ENCODE assay signal across 2 cellular contexts in the genomic region with DNA sequence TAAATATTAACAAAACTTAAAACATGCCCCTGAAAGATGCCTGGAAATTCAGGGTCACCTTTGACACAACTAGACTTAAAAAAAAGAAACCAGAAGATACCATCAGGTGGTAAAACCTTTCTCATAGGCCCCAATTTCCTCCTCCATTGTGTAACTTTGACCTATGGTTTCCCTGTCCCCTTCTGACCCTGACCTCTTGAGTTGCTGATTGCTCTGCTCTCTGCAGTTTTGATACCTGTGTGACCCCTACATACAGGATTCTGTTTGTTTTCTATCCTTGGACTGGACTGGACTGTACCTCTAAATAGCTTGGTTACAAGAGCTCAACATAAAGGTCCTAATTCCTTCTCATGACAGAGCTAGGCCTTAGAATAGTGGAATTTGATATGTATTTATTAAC.
A peak's percentile ranks its signal among the peaks of the same experiment; 100 is the strongest.
TF ChIP-seq lines count a peak whose summit lies in the region.

No MANE protein-coding gene starts in this region.

TF ChIP-seq in HepG2, 621 proteins besides CTCF, POLR2A, EP300 and RAD21 (continued from another document and continues in another):
- TF ChIP-seq ZNF563 (CRISPR knock-in tag; IDR thresholded peaks at IDR 0.05), result no peak
- TF ChIP-seq ZNF652 (CRISPR knock-in tag; IDR thresholded peaks at IDR 0.05; ENCODE audit: borderline replicate concordance, low read depth), result no peak
- no peak for TF ChIP-seq JUN (CRISPR knock-in tag; IDR thresholded peaks at IDR 0.05)
- TF ChIP-seq, protein P1, sequence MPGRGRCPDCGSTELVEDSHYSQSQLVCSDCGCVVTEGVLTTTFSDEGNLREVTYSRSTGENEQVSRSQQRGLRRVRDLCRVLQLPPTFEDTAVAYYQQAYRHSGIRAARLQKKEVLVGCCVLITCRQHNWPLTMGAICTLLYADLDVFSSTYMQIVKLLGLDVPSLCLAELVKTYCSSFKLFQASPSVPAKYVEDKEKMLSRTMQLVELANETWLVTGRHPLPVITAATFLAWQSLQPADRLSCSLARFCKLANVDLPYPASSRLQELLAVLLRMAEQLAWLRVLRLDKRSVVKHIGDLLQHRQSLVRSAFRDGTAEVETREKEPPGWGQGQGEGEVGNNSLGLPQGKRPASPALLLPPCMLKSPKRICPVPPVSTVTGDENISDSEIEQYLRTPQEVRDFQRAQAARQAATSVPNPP (CRISPR knock-in tag; IDR thresholded peaks at IDR 0.05), result no peak
- peak; percentile 96 for TF ChIP-seq HNF4A (CRISPR knock-in tag; IDR thresholded peaks at IDR 0.05)
- no peak for TF ChIP-seq ZNF292 (CRISPR knock-in tag; IDR thresholded peaks at IDR 0.05; ENCODE audit: borderline replicate concordance, low read depth)
- TF ChIP-seq SKI (IDR thresholded peaks at IDR 0.05; ENCODE audit: partially characterized antibody), result no peak
- TF ChIP-seq, protein P2, sequence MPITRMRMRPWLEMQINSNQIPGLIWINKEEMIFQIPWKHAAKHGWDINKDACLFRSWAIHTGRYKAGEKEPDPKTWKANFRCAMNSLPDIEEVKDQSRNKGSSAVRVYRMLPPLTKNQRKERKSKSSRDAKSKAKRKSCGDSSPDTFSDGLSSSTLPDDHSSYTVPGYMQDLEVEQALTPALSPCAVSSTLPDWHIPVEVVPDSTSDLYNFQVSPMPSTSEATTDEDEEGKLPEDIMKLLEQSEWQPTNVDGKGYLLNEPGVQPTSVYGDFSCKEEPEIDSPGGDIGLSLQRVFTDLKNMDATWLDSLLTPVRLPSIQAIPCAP (CRISPR knock-in tag; IDR thresholded peaks at IDR 0.05; ENCODE audit: low read depth), result no peak
- TF ChIP-seq KDM1A (CRISPR knock-in tag; IDR thresholded peaks at IDR 0.05), result 0 out of 2 replicates have a peak, but pooled peaks have one; percentile 32
- no peak for TF ChIP-seq PITX1 (CRISPR knock-in tag; IDR thresholded peaks at IDR 0.05)
- no peak for TF ChIP-seq ZNF431 (CRISPR knock-in tag; IDR thresholded peaks at IDR 0.05; ENCODE audit: borderline replicate concordance, low read depth)
- 0 out of 2 replicates have a peak, but pooled peaks have one; percentile 36 for TF ChIP-seq GFI1 (CRISPR knock-in tag; IDR thresholded peaks at IDR 0.05; ENCODE audit: borderline replicate concordance)
- no peak for TF ChIP-seq FOXP1 (IDR thresholded peaks at IDR 0.05)
- peak; percentile 46; the same call in 1 of the 2 replicates for TF ChIP-seq FOXP1 (CRISPR knock-in tag; IDR thresholded peaks at IDR 0.05)
- TF ChIP-seq KDM6A (CRISPR knock-in tag; IDR thresholded peaks at IDR 0.05; ENCODE audit: low read depth), result peak; percentile 65
- TF ChIP-seq, protein P3, sequence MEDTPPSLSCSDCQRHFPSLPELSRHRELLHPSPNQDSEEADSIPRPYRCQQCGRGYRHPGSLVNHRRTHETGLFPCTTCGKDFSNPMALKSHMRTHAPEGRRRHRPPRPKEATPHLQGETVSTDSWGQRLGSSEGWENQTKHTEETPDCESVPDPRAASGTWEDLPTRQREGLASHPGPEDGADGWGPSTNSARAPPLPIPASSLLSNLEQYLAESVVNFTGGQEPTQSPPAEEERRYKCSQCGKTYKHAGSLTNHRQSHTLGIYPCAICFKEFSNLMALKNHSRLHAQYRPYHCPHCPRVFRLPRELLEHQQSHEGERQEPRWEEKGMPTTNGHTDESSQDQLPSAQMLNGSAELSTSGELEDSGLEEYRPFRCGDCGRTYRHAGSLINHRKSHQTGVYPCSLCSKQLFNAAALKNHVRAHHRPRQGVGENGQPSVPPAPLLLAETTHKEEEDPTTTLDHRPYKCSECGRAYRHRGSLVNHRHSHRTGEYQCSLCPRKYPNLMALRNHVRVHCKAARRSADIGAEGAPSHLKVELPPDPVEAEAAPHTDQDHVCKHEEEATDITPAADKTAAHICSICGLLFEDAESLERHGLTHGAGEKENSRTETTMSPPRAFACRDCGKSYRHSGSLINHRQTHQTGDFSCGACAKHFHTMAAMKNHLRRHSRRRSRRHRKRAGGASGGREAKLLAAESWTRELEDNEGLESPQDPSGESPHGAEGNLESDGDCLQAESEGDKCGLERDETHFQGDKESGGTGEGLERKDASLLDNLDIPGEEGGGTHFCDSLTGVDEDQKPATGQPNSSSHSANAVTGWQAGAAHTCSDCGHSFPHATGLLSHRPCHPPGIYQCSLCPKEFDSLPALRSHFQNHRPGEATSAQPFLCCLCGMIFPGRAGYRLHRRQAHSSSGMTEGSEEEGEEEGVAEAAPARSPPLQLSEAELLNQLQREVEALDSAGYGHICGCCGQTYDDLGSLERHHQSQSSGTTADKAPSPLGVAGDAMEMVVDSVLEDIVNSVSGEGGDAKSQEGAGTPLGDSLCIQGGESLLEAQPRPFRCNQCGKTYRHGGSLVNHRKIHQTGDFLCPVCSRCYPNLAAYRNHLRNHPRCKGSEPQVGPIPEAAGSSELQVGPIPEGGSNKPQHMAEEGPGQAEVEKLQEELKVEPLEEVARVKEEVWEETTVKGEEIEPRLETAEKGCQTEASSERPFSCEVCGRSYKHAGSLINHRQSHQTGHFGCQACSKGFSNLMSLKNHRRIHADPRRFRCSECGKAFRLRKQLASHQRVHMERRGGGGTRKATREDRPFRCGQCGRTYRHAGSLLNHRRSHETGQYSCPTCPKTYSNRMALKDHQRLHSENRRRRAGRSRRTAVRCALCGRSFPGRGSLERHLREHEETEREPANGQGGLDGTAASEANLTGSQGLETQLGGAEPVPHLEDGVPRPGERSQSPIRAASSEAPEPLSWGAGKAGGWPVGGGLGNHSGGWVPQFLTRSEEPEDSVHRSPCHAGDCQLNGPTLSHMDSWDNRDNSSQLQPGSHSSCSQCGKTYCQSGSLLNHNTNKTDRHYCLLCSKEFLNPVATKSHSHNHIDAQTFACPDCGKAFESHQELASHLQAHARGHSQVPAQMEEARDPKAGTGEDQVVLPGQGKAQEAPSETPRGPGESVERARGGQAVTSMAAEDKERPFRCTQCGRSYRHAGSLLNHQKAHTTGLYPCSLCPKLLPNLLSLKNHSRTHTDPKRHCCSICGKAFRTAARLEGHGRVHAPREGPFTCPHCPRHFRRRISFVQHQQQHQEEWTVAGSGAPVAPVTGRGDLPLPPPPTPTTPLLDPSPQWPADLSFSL (CRISPR knock-in tag; IDR thresholded peaks at IDR 0.05), result no peak
- TF ChIP-seq, protein P4, sequence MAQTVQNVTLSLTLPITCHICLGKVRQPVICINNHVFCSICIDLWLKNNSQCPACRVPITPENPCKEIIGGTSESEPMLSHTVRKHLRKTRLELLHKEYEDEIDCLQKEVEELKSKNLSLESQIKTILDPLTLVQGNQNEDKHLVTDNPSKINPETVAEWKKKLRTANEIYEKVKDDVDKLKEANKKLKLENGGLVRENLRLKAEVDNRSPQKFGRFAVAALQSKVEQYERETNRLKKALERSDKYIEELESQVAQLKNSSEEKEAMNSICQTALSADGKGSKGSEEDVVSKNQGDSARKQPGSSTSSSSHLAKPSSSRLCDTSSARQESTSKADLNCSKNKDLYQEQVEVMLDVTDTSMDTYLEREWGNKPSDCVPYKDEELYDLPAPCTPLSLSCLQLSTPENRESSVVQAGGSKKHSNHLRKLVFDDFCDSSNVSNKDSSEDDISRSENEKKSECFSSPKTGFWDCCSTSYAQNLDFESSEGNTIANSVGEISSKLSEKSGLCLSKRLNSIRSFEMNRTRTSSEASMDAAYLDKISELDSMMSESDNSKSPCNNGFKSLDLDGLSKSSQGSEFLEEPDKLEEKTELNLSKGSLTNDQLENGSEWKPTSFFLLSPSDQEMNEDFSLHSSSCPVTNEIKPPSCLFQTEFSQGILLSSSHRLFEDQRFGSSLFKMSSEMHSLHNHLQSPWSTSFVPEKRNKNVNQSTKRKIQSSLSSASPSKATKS (CRISPR knock-in tag; IDR thresholded peaks at IDR 0.05), result no peak

TF ChIP-seq in liver, 16 proteins besides CTCF, POLR2A, EP300 and RAD21 (continued from another document):
- TF ChIP-seq FOXA1 (IDR thresholded peaks at IDR 0.05) (no peak), YY1 (IDR thresholded peaks at IDR 0.05) (no peak), RXRA (IDR thresholded peaks at IDR 0.05) (peak; percentile 73 to 81)
- TF ChIP-seq, protein P5, sequence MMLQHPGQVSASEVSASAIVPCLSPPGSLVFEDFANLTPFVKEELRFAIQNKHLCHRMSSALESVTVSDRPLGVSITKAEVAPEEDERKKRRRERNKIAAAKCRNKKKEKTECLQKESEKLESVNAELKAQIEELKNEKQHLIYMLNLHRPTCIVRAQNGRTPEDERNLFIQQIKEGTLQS (IDR thresholded peaks at IDR 0.05), result no peak
TF ChIP-seq in liver: peak in this region for 4.
